In the genomic region with DNA sequence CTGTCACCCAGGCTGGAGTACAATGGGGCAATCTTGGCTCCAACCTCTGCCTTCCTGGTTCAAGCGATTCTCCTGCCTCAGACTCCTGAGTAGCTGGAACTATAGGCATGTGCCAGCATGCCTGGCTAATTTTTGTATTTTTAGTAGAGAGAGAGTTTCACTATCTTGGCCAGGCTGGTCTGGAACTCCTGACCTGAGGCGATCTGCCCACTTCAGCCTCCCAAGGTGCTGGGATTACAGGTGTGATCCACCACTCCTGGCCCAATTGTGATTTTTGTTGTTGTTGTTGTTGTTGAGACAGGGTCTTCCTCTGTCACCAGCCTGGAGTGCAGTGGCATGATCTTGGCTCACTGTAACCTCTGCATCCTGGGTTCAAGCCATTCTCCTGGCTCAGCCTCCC, we compare ENCODE assay signal across 1 cellular context.
A peak's percentile ranks its signal among the peaks of the same experiment; 100 is the strongest.
TF ChIP-seq lines count a peak whose summit lies in the region.

No MANE protein-coding gene starts in this region.

TF ChIP-seq in HepG2, 621 proteins besides CTCF, POLR2A, EP300 and RAD21 (continued from another document):
- TF ChIP-seq, protein P1, sequence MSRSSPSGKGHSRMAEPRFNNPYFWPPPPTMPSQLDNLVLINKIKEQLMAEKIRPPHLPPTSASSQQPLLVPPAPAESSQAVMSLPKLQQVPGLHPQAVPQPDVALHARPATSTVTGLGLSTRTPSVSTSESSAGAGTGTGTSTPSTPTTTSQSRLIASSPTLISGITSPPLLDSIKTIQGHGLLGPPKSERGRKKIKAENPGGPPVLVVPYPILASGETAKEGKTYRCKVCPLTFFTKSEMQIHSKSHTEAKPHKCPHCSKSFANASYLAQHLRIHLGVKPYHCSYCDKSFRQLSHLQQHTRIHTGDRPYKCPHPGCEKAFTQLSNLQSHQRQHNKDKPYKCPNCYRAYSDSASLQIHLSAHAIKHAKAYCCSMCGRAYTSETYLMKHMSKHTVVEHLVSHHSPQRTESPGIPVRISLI (CRISPR knock-in tag; IDR thresholded peaks at IDR 0.05; ENCODE audit: borderline replicate concordance): peak; percentile 29; the same call in 1 of the 2 replicates
- TF ChIP-seq ADNP (CRISPR knock-in tag; IDR thresholded peaks at IDR 0.05) (0 out of 2 replicates have a peak, but pooled peaks have one; percentile 23), ZNF121 (CRISPR knock-in tag; IDR thresholded peaks at IDR 0.05) (0 out of 2 replicates have a peak, but pooled peaks have one; percentile 16), ZFP90 (CRISPR knock-in tag; IDR thresholded peaks at IDR 0.05; ENCODE audit: borderline replicate concordance) (no peak), ZBTB42 (CRISPR knock-in tag; IDR thresholded peaks at IDR 0.05) (0 out of 2 replicates have a peak, but pooled peaks have one; percentile 50), ZBTB38 (CRISPR knock-in tag; IDR thresholded peaks at IDR 0.05) (0 out of 2 replicates have a peak, but pooled peaks have one; percentile 20), ZNF460 (CRISPR knock-in tag; IDR thresholded peaks at IDR 0.05; ENCODE audit: borderline replicate concordance) (0 out of 2 replicates have a peak, but pooled peaks have one; percentile 84), ZMYM3 (CRISPR knock-in tag; IDR thresholded peaks at IDR 0.05) (peak; percentile 69; the same call in 1 of the 2 replicates), SIN3A (IDR thresholded peaks at IDR 0.05; ENCODE audit: borderline replicate concordance, low read depth, low read length) (no peak), BORCS8-MEF2B (CRISPR knock-in tag; IDR thresholded peaks at IDR 0.05) (0 out of 2 replicates have a peak, but pooled peaks have one; percentile 28), KLF12 (CRISPR knock-in tag; IDR thresholded peaks at IDR 0.05; ENCODE audit: borderline replicate concordance) (peak; percentile 33; the same call in 1 of the 2 replicates)
- TF ChIP-seq, protein P2, sequence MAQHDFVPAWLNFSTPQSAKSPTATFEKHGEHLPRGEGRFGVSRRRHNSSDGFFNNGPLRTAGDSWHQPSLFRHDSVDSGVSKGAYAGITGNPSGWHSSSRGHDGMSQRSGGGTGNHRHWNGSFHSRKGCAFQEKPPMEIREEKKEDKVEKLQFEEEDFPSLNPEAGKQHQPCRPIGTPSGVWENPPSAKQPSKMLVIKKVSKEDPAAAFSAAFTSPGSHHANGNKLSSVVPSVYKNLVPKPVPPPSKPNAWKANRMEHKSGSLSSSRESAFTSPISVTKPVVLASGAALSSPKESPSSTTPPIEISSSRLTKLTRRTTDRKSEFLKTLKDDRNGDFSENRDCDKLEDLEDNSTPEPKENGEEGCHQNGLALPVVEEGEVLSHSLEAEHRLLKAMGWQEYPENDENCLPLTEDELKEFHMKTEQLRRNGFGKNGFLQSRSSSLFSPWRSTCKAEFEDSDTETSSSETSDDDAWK (CRISPR knock-in tag; IDR thresholded peaks at IDR 0.05): no peak
- TF ChIP-seq, protein P3, sequence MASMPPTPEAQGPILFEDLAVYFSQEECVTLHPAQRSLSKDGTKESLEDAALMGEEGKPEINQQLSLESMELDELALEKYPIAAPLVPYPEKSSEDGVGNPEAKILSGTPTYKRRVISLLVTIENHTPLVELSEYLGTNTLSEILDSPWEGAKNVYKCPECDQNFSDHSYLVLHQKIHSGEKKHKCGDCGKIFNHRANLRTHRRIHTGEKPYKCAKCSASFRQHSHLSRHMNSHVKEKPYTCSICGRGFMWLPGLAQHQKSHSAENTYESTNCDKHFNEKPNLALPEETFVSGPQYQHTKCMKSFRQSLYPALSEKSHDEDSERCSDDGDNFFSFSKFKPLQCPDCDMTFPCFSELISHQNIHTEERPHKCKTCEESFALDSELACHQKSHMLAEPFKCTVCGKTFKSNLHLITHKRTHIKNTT (CRISPR knock-in tag; IDR thresholded peaks at IDR 0.05): no peak
